In genomic region chr3:18338827-18339226, GRCh38 we compare ENCODE assay signal across 25 cellular contexts.
"Had no signal": no experiment of that assay in that cellular context is flagged by ENCODE, and none has a peak within 500 bp of the region (broad histone marks: within the 10 kb centered on the region; RNA-seq: fewer than 3 reads in every experiment).

No MANE protein-coding gene starts in this region.

- DNase-seq: activated CD4-positive, alpha-beta memory T cell treated with anti-CD3 and anti-CD28 coated beads, Interleukin-2, amount 10 ng/mL, durations not matched to agents 7 days and 5 days; activated CD4-positive, alpha-beta T cell treated with anti-CD3 and anti-CD28 coated beads, Interleukin-2, amount 10 ng/mL, durations not matched to agents 7 days and 5 days; activated CD4-positive, CD25-positive, alpha-beta regulatory T cell; activated naive CD4-positive, alpha-beta T cell; activated naive CD8-positive, alpha-beta T cell treated with anti-CD3 and anti-CD28 coated beads, Interleukin-2, amount 50 U/mL, for 24 hours; activated T-cell treated with anti-CD3 and anti-CD28 coated beads for 4 hours; amniotic stem cell; body of pancreas; cerebellar nuclear complex; MV-4-11; NCI-H1105; NCI-H1436; NCI-H1694 treated with DMSO at 0.1 percent for 48 hours; NCI-H2029 treated with DMSO at 0.1 percent for 48 hours; NCI-H345; NCI-H510A; NCI-H69; NK-92 treated with Interleukin-12 subunit alpha and Interleukin-12 subunit beta, amount 100 ng/mL, for 24 hours; Peyer's patch; SHP77 treated with DMSO at 0.1 percent for 48 hours; T-helper 17 cell; T-helper 9 cell had no signal

- H3K27ac Mint-ChIP-seq: activated CD4-positive, alpha-beta memory T cell treated with anti-CD3 and anti-CD28 coated beads, Interleukin-2, amount 10 ng/mL, durations not matched to agents 7 days and 5 days; activated CD4-positive, alpha-beta T cell treated with anti-CD3 and anti-CD28 coated beads, Interleukin-2, amount 10 ng/mL, durations not matched to agents 7 days and 5 days; activated naive CD8-positive, alpha-beta T cell treated with anti-CD3 and anti-CD28 coated beads, Interleukin-2, amount 50 U/mL, for 24 hours; T-helper 17 cell had no signal

- H3K9ac ChIP-seq: KMS-11 had no signal

- H3K4me1 Mint-ChIP-seq: T-helper 17 cell had no signal

- H3K4me3 Mint-ChIP-seq: activated CD4-positive, alpha-beta memory T cell treated with anti-CD3 and anti-CD28 coated beads, Interleukin-2, amount 10 ng/mL, durations not matched to agents 7 days and 5 days; activated CD4-positive, alpha-beta T cell treated with anti-CD3 and anti-CD28 coated beads, Interleukin-2, amount 10 ng/mL, durations not matched to agents 7 days and 5 days; activated naive CD8-positive, alpha-beta T cell treated with anti-CD3 and anti-CD28 coated beads, Interleukin-2, amount 50 U/mL, for 24 hours; T-helper 17 cell had no signal

- H3K9me3 Mint-ChIP-seq: activated CD4-positive, alpha-beta memory T cell treated with anti-CD3 and anti-CD28 coated beads, Interleukin-2, amount 10 ng/mL, durations not matched to agents 7 days and 5 days; activated naive CD8-positive, alpha-beta T cell treated with anti-CD3 and anti-CD28 coated beads, Interleukin-2, amount 50 U/mL, for 24 hours had no signal

- H3K27me3 ChIP-seq: ascending aorta, body of pancreas, Peyer's patch had no signal

- H3K4me2 ChIP-seq: KMS-11 had no signal

- H3K27ac ChIP-seq: ascending aorta, body of pancreas, KMS-11, Peyer's patch, RWPE1 had no signal

- H3K4me3 ChIP-seq: ascending aorta, body of pancreas, Peyer's patch had no signal

- H3K4me1 ChIP-seq: ascending aorta, body of pancreas, Peyer's patch had no signal

- H3K36me3 ChIP-seq: ascending aorta, Peyer's patch had no signal

- H3K27me3 Mint-ChIP-seq: activated naive CD8-positive, alpha-beta T cell treated with anti-CD3 and anti-CD28 coated beads, Interleukin-2, amount 50 U/mL, for 24 hours had no signal

- H3K9me3 ChIP-seq: ascending aorta, body of pancreas, Peyer's patch had no signal
